31 cellular contexts compared by ENCODE assay signal in genomic region chr16:88407807-88408206, GRCh38. TPM values are rescaled to one million over a fixed set of nuclear protein-coding genes. Genes with fewer than 3 reads are reported as not detected.
DNase-seq lines count a peak whose midpoint lies in the region; ATAC-seq, FAIRE-seq and TF ChIP-seq lines count a peak whose summit lies in the region.
"Had no signal": no experiment of that assay in that cellular context is flagged by ENCODE, and none has a peak within 500 bp of the region (broad histone marks: within the 10 kb centered on the region; RNA-seq: fewer than 3 reads in every experiment).

No MANE protein-coding gene starts in this region.

- H4K20me1 ChIP-seq in HepG2 (ENCODE audit: insufficient read depth, low read length): no peaks in the 10 kb centered on the region; the same call in 1 of the 2 replicates

- no peak for FAIRE-seq in HepG2 (lab: Jason Lieb, UNC)
- FAIRE-seq: astrocyte had no signal

- CTCF ChIA-PET in HepG2 (lab: Yijun Ruan, JAX; ENCODE audit: low intra/inter-chr PET ratio, low total read pairs): interaction anchor here (1.1 kb wide), 1 partner anchor 213 kb away, joined by 3 read pairs; no protein-coding TSS in a partner anchor

- H3K36me3 Mint-ChIP-seq in CD14-positive monocyte: peaks cover 0 to 3% of the 10 kb centered on the region in 2 donors
- H3K36me3 Mint-ChIP-seq: activated naive CD8-positive, alpha-beta T cell treated with anti-CD3 and anti-CD28 coated beads for 36 hours; stimulated activated naive B cell treated with anti-CD40 and anti-IgM and Interleukin-4, amounts not matched to agents 10 μg/mL and 1 μg/mL and 100 μg/mL, for 72 hours had no signal

- TF ChIP-seq CTCF in CD14-positive monocyte (IDR thresholded peaks at IDR 0.05) (no peak), HepG2 (CRISPR knock-in tag; IDR thresholded peaks at IDR 0.05) (no peak)

- no peak overlapping the region for H3K27ac ChIP-seq in HepG2 (ENCODE audit: extremely low read length, insufficient read depth, low read length)
- H3K27ac ChIP-seq: heart right ventricle, psoas muscle, suprapubic skin had no signal

- H3K4me2 ChIP-seq in HepG2 (ENCODE audit: low read depth, low read length): no peak overlapping the region

- 32% methylated on average over 5 of the region's 5 CpGs for WGBS in HepG2 (ENCODE audit: low lambda C conversion rate)

- intact Hi-C loops in CD14-positive monocyte (cut with micrococcal nuclease): no loop called here
- intact Hi-C loops in HepG2 (cut with micrococcal nuclease; ENCODE audit: unreplicated experiment): no loop called here

- no peaks in the 10 kb centered on the region for H3K79me2 ChIP-seq in HepG2 (ENCODE audit: insufficient read depth, low read length)

- no peaks in the 10 kb centered on the region for H3K4me1 ChIP-seq in HepG2 (ENCODE audit: insufficient read depth, low read length)

- no TSS peak for BruUV-seq in HepG2 (replicated peaks; lab: Mats Ljungman, UMichigan)

- H3K9ac ChIP-seq in HepG2 (ENCODE audit: insufficient read depth, low read depth, low read length): no peak overlapping the region

- H3K36me3 ChIP-seq in HepG2 (replicated peaks in 1 of 2; ENCODE audit: control insufficient read depth in 1 of 2, insufficient read depth in 2 of 2, low read length in 2 of 2): no peaks in the 10 kb centered on the region
- H3K36me3 ChIP-seq: heart right ventricle, suprapubic skin had no signal

- peak overlapping the region; percentile 86 to 94 (median 92) for H3K27ac Mint-ChIP-seq in CD14-positive monocyte
- H3K27ac Mint-ChIP-seq: activated naive CD8-positive, alpha-beta T cell treated with anti-CD3 and anti-CD28 coated beads for 36 hours; activated T-helper 17 cell treated with anti-CD3 and anti-CD28 coated beads, Interleukin-2, amount 50 U/mL, for 72 hours; endodermal cell; stimulated activated naive B cell treated with anti-CD40 and anti-IgM and Interleukin-4, amounts not matched to agents 10 μg/mL and 1 μg/mL and 100 μg/mL, for 72 hours had no signal

- peak; percentile 77 for DNase-seq in CD14-positive monocyte (ENCODE audit: low spot score)
- DNase-seq in KBM-7: peak; percentile 58
- DNase-seq in SKM-1 (lab: John Stamatoyannopoulos, UW; ENCODE audit: unreplicated experiment): peak; percentile 88
- no peak for DNase-seq in HepG2 (ENCODE audit: low spot score)
- no peak for DNase-seq in NCI-H1092 treated with DMSO at 0.1 percent for 48 hours (lab: John Stamatoyannopoulos, UW)
- DNase-seq in kidney glomerular epithelial cell (lab: John Stamatoyannopoulos, UW): no peak
- DNase-seq: activated CD4-positive, alpha-beta T cell treated with anti-CD3 and anti-CD28 coated beads, Interleukin-2, amount 50 U/mL, for 48 hours; activated naive CD8-positive, alpha-beta T cell treated with anti-CD3 and anti-CD28 coated beads for 36 hours; C1 segment of cervical spinal cord; Calu3; cortex of kidney; endodermal cell; foreskin fibroblast; H7; heart right ventricle; IMR-90; left cardiac atrium; NCI-H1436; NCI-H2081 treated with DMSO at 0.1 percent for 48 hours; NCI-H345; psoas muscle; stimulated activated naive B cell treated with anti-CD40 and anti-IgM and Interleukin-4, amounts not matched to agents 10 μg/mL and 1 μg/mL and 100 μg/mL, for 72 hours; SW 1271; T-helper 9 cell had no signal

- TF ChIP-seq EP300 in HepG2 (IDR thresholded peaks at IDR 0.05; ENCODE audit: low read depth in 2 of 2, low read length in 2 of 2): no peak
- no peak for TF ChIP-seq EP300 in HepG2 (CRISPR knock-in tag; IDR thresholded peaks at IDR 0.05; ENCODE audit: borderline replicate concordance)

- in situ Hi-C loops in KBM-7 (cut with MboI; ENCODE audit: low pct_unique_long_range_greater_than_20kb, low sequenced_read_pairs): no loop called here
- in situ Hi-C loops in HepG2 (cut with HindIII; ENCODE audit: extremely low pct_ligation_motif_present, low pct_unique_long_range_greater_than_20kb): no loop called here

- POLR2A ChIA-PET in HepG2 (lab: Yijun Ruan, JAX): no interaction called here

- peak overlapping the region in 1 of 2 donors; percentile 65 for H3K4me3 Mint-ChIP-seq in CD14-positive monocyte
- H3K4me3 Mint-ChIP-seq: activated naive CD8-positive, alpha-beta T cell treated with anti-CD3 and anti-CD28 coated beads for 36 hours; activated T-helper 17 cell treated with anti-CD3 and anti-CD28 coated beads, Interleukin-2, amount 50 U/mL, for 72 hours; endodermal cell; stimulated activated naive B cell treated with anti-CD40 and anti-IgM and Interleukin-4, amounts not matched to agents 10 μg/mL and 1 μg/mL and 100 μg/mL, for 72 hours had no signal

- H3K27me3 Mint-ChIP-seq in CD14-positive monocyte (ENCODE audit: low read depth in 3 of 3): peaks cover 2 to 5% (median 3%) of the 10 kb centered on the region in 3 donors
- H3K27me3 Mint-ChIP-seq: activated naive CD8-positive, alpha-beta T cell treated with anti-CD3 and anti-CD28 coated beads for 36 hours had no signal

- peaks cover 19 to 67% of the 10 kb centered on the region in 2 experiments for H3K27me3 ChIP-seq in HepG2 (ENCODE audit: control insufficient read depth in 1 of 2, insufficient read depth in 2 of 2, low read length in 2 of 2)

- peaks cover 25% of the 10 kb centered on the region for H3K4me1 Mint-ChIP-seq in CD14-positive monocyte
- H3K4me1 Mint-ChIP-seq: activated T-helper 17 cell treated with anti-CD3 and anti-CD28 coated beads, Interleukin-2, amount 50 U/mL, for 72 hours; endodermal cell had no signal

- H3K9me3 Mint-ChIP-seq in CD14-positive monocyte: peaks cover 0 to 3% (median 0%) of the 10 kb centered on the region in 7 donors
- H3K9me3 Mint-ChIP-seq: activated naive CD8-positive, alpha-beta T cell treated with anti-CD3 and anti-CD28 coated beads for 36 hours; activated T-helper 17 cell treated with anti-CD3 and anti-CD28 coated beads, Interleukin-2, amount 50 U/mL, for 72 hours; endodermal cell; stimulated activated naive B cell treated with anti-CD40 and anti-IgM and Interleukin-4, amounts not matched to agents 10 μg/mL and 1 μg/mL and 100 μg/mL, for 72 hours had no signal

- H3K9me3 ChIP-seq in HepG2 (ENCODE audit: low read length): no peaks in the 10 kb centered on the region
- H3K9me3 ChIP-seq: heart right ventricle, psoas muscle, suprapubic skin had no signal

- no peak overlapping the region for H3K4me3 ChIP-seq in HepG2 (replicated peaks in 1 of 3; ENCODE audit: insufficient read depth in 1 of 3, low read depth in 2 of 3, low read length in 3 of 3)
- H3K4me3 ChIP-seq: heart right ventricle, psoas muscle, suprapubic skin had no signal

- no peak for TF ChIP-seq RAD21 in HepG2 (CRISPR knock-in tag; IDR thresholded peaks at IDR 0.05)

- H2AFZ ChIP-seq in HepG2 (ENCODE audit: low read length): no peak overlapping the region

- TF ChIP-seq POLR2A in HepG2 (IDR thresholded peaks at IDR 0.05; ENCODE audit: insufficient read depth in 1 of 2, low read depth in 2 of 2, low read length in 2 of 2): no peak

- ATAC-seq in HepG2 (no peak), GM21529 (IDR thresholded peaks at IDR 0.05; ENCODE audit: unreplicated experiment) (no peak), HG03432 (IDR thresholded peaks at IDR 0.05; ENCODE audit: unreplicated experiment) (no peak)
- ATAC-seq: activated T-helper 17 cell treated with anti-CD3 and anti-CD28 coated beads, Interleukin-2, amount 50 U/mL, for 72 hours; esophagus mucosa; heart right ventricle; left cardiac atrium; psoas muscle; Right ventricle myocardium inferior; stimulated activated naive B cell treated with anti-CD40 and anti-IgM and Interleukin-4, amounts not matched to agents 10 μg/mL and 1 μg/mL and 100 μg/mL, for 72 hours had no signal

RNA-seq across cellular contexts. Expression of gene ZNF469, which starts 25.0 kb away (rescaled TPM):
- polyA plus RNA-seq in CD14-positive monocyte: under 1 TPM; 0.02 to 0.10 TPM
- total RNA-seq in HepG2 (2016; rRNA removed; fragmentation: Illumina TruSeq; extraction: Trizol): not detected in 2 replicates
- not detected in 2 replicates for total RNA-seq in HepG2 (2016; cell fraction: cytosol; rRNA removed; fragmentation: Illumina TruSeq; extraction: Trizol; ENCODE audit: low read depth)
- total RNA-seq in HepG2 (2016; cell fraction: insoluble cytoplasmic fraction; rRNA removed; fragmentation: Illumina TruSeq; extraction: Trizol): not detected in 2 replicates
- not detected in 2 replicates for total RNA-seq in HepG2 (2016; cell fraction: membrane; rRNA removed; fragmentation: Illumina TruSeq; extraction: Trizol)
- not detected in 2 replicates for total RNA-seq in HepG2 (2016; cell fraction: nucleus; rRNA removed; fragmentation: Illumina TruSeq; extraction: Trizol)
- polyA plus RNA-seq in HepG2 (2011; rRNA removed): not detected in 2 replicates
- polyA plus RNA-seq in HepG2 (2011; cell fraction: cytosol; rRNA removed): not detected in 2 replicates
- 0.02 TPM in 1 of 2 replicates, not detected in the other for polyA plus RNA-seq in HepG2 (2011; cell fraction: nucleus; rRNA removed)
- not detected in 2 replicates for polyA plus RNA-seq in HepG2 (2012)
- not detected in 2 replicates for polyA plus RNA-seq in HepG2 (2016; cell fraction: cytosol; fragmentation: Illumina TruSeq; extraction: Trizol; ENCODE audit: low read depth)
- not detected in 2 replicates for polyA plus RNA-seq in HepG2 (2016; cell fraction: insoluble cytoplasmic fraction; fragmentation: Illumina TruSeq; extraction: Trizol; ENCODE audit: low read depth)
- polyA plus RNA-seq in HepG2 (2016; cell fraction: membrane; fragmentation: Illumina TruSeq; extraction: Trizol; ENCODE audit: low read depth): not detected in 2 replicates
- not detected in 2 replicates for polyA plus RNA-seq in HepG2 (2016; cell fraction: nucleus; fragmentation: Illumina TruSeq; extraction: Trizol; ENCODE audit: insufficient read depth, low read depth)
- not detected in 2 replicates for polyA minus RNA-seq in HepG2 (2011; rRNA and poly(A)+ RNA removed; ENCODE audit: low replicate concordance)
- not detected in 2 replicates for polyA minus RNA-seq in HepG2 (2011; cell fraction: cytosol; rRNA and poly(A)+ RNA removed)
- polyA minus RNA-seq in HepG2 (2011; cell fraction: nucleus; rRNA and poly(A)+ RNA removed): not detected in 2 replicates

RNA-seq across cellular contexts. Expression of gene ZFPM1, which starts 45.3 kb away (rescaled TPM):
- under 1 TPM; 0.04 to 0.12 TPM for polyA plus RNA-seq in CD14-positive monocyte
- total RNA-seq in HepG2 (2016; rRNA removed; fragmentation: Illumina TruSeq; extraction: Trizol): 3.4 and 3.8 TPM in 2 replicates
- 0.81 and 2.1 TPM in 2 replicates for total RNA-seq in HepG2 (2016; cell fraction: cytosol; rRNA removed; fragmentation: Illumina TruSeq; extraction: Trizol; ENCODE audit: low read depth)
- total RNA-seq in HepG2 (2016; cell fraction: insoluble cytoplasmic fraction; rRNA removed; fragmentation: Illumina TruSeq; extraction: Trizol): 3.4 and 3.9 TPM in 2 replicates
- 3.4 and 4.3 TPM in 2 replicates for total RNA-seq in HepG2 (2016; cell fraction: membrane; rRNA removed; fragmentation: Illumina TruSeq; extraction: Trizol)
- total RNA-seq in HepG2 (2016; cell fraction: nucleus; rRNA removed; fragmentation: Illumina TruSeq; extraction: Trizol): 3.4 and 6.6 TPM in 2 replicates
- 1.3 and 1.7 TPM in 2 replicates for polyA plus RNA-seq in HepG2 (2011; rRNA removed)
- 0.79 and 1.3 TPM in 2 replicates for polyA plus RNA-seq in HepG2 (2011; cell fraction: cytosol; rRNA removed)
- polyA plus RNA-seq in HepG2 (2011; cell fraction: nucleus; rRNA removed): 7.1 and 7.6 TPM in 2 replicates
- 7.2 and 7.6 TPM in 2 replicates for polyA plus RNA-seq in HepG2 (2012)
- 1.2 TPM in 2 replicates for polyA plus RNA-seq in HepG2 (2016; cell fraction: cytosol; fragmentation: Illumina TruSeq; extraction: Trizol; ENCODE audit: low read depth)
- 3.7 and 8.7 TPM in 2 replicates for polyA plus RNA-seq in HepG2 (2016; cell fraction: insoluble cytoplasmic fraction; fragmentation: Illumina TruSeq; extraction: Trizol; ENCODE audit: low read depth)
- polyA plus RNA-seq in HepG2 (2016; cell fraction: membrane; fragmentation: Illumina TruSeq; extraction: Trizol; ENCODE audit: low read depth): 2.7 and 4.8 TPM in 2 replicates
- 14.0 and 14.3 TPM in 2 replicates for polyA plus RNA-seq in HepG2 (2016; cell fraction: nucleus; fragmentation: Illumina TruSeq; extraction: Trizol; ENCODE audit: insufficient read depth, low read depth)
- polyA minus RNA-seq in HepG2 (2011; rRNA and poly(A)+ RNA removed; ENCODE audit: low replicate concordance): 0.98 and 4.2 TPM in 2 replicates
- polyA minus RNA-seq in HepG2 (2011; cell fraction: cytosol; rRNA and poly(A)+ RNA removed): 2.7 and 6.6 TPM in 2 replicates
- polyA minus RNA-seq in HepG2 (2011; cell fraction: nucleus; rRNA and poly(A)+ RNA removed): 5.0 and 7.5 TPM in 2 replicates

Comparison
In these comparisons a context has a peak if more than half of its experiments do, and no peak if none do; other contexts are left out.
1. DNase-seq: peak in CD14-positive monocyte (single experiment), KBM-7 (single experiment) and SKM-1 (single experiment); none in HepG2 (single experiment), NCI-H1092 treated with DMSO at 0.1 percent for 48 hours (single experiment) and kidney glomerular epithelial cell (single experiment).